ENCODE assay signal across 25 cellular contexts in genomic region chr5:141808857-141809256, GRCh38.
"Had no signal": no experiment of that assay in that cellular context is flagged by ENCODE, and none has a peak within 500 bp of the region (broad histone marks: within the 10 kb centered on the region; RNA-seq: fewer than 3 reads in every experiment).

No MANE protein-coding gene starts in this region.

- H3K4me3 ChIP-seq: cardiac muscle cell, mucosa of descending colon, ovary, right lobe of liver, thoracic aorta, uterus had no signal

- H3K9me3 ChIP-seq: mucosa of descending colon, neutrophil, ovary, right lobe of liver, thoracic aorta, uterus had no signal

- DNase-seq: activated CD4-positive, alpha-beta memory T cell treated with anti-CD3 and anti-CD28 coated beads for 36 hours; activated CD4-positive, alpha-beta T cell treated with anti-CD3 and anti-CD28 coated beads, Interleukin-2, amount 10 ng/mL, durations not matched to agents 24 days and 14 days; activated CD4-positive, CD25-positive, alpha-beta regulatory T cell treated with anti-CD3 and anti-CD28 coated beads, Interleukin-2, amount 50 U/mL, for 72 hours; activated CD8-positive, alpha-beta memory T cell treated with anti-CD3 and anti-CD28 coated beads, Interleukin-2, amount 50 U/mL, for 48 hours; activated gamma-delta T cell; activated T-cell treated with anti-CD3 and anti-CD28 coated beads, Interleukin-2, amount 50 U/mL, for 24 hours; anterior cingulate cortex; effector CD4-positive, alpha-beta T cell; islet precursor cell; left ventricle myocardium superior; mucosa of descending colon; ovary; right lobe of liver; stimulated activated CD4-positive, alpha-beta T cell treated with anti-CD3 and anti-CD28 coated beads, Interleukin-4, amount 100 ng/mL, for 1 hour; stimulated activated naive CD8-positive, alpha-beta T cell treated with anti-CD3 and anti-CD28 coated beads, Interleukin-15, Interleukin-2, amounts not matched to agents 100 U/mL and 50 U/mL, for 24 hours; T-helper 9 cell; uterus had no signal

- H3K27ac ChIP-seq: cardiac muscle cell, epithelial cell of prostate, neutrophil, ovary, right lobe of liver, thoracic aorta, uterus had no signal

- H3K36me3 Mint-ChIP-seq: activated CD4-positive, alpha-beta memory T cell treated with anti-CD3 and anti-CD28 coated beads for 36 hours; activated naive CD4-positive, alpha-beta T cell treated with anti-CD3 and anti-CD28 coated beads, Interleukin-2, amount 50 U/mL, for 72 hours; natural killer cell treated with Interleukin-12 subunit alpha and Interleukin-12 subunit beta and Interleukin-15 and Interleukin-18, amount 100 ng/mL, for 72 hours had no signal

- ATAC-seq: activated naive CD4-positive, alpha-beta T cell treated with anti-CD3 and anti-CD28 coated beads, Interleukin-2, amount 50 U/mL, for 72 hours; left ventricle myocardium superior; mucosa of descending colon; natural killer cell treated with Interleukin-12 subunit alpha and Interleukin-12 subunit beta and Interleukin-15 and Interleukin-18, amount 100 ng/mL, for 72 hours; right lobe of liver; stimulated activated naive CD8-positive, alpha-beta T cell treated with anti-CD3 and anti-CD28 coated beads, Interleukin-15, Interleukin-2, amounts not matched to agents 100 U/mL and 50 U/mL, for 24 hours had no signal

- H3K27me3 ChIP-seq: ovary, right lobe of liver, uterus had no signal

- H3K36me3 ChIP-seq: cardiac muscle cell, neutrophil, ovary, right lobe of liver, thoracic aorta, uterus had no signal

- H3K27ac Mint-ChIP-seq: activated CD4-positive, alpha-beta memory T cell treated with anti-CD3 and anti-CD28 coated beads for 36 hours; activated CD4-positive, alpha-beta T cell treated with anti-CD3 and anti-CD28 coated beads, Interleukin-2, amount 10 ng/mL, durations not matched to agents 24 days and 14 days; activated naive CD4-positive, alpha-beta T cell treated with anti-CD3 and anti-CD28 coated beads, Interleukin-2, amount 50 U/mL, for 72 hours; activated T-cell treated with anti-CD3 and anti-CD28 coated beads, Interleukin-2, amount 50 U/mL, for 24 hours; dendritic cell treated with granulocyte-macrophage colony-stimulating factor and Interleukin-4, amounts not matched to agents 40 ng/mL and 50 ng/mL, for 4 days; natural killer cell treated with Interleukin-12 subunit alpha and Interleukin-12 subunit beta and Interleukin-15 and Interleukin-18, amount 100 ng/mL, for 72 hours; progenitor cell of endocrine pancreas had no signal

- H3K9me3 Mint-ChIP-seq: activated CD4-positive, alpha-beta memory T cell treated with anti-CD3 and anti-CD28 coated beads for 36 hours; activated CD4-positive, alpha-beta T cell treated with anti-CD3 and anti-CD28 coated beads, Interleukin-2, amount 10 ng/mL, durations not matched to agents 24 days and 14 days; activated naive CD4-positive, alpha-beta T cell treated with anti-CD3 and anti-CD28 coated beads, Interleukin-2, amount 50 U/mL, for 72 hours; activated T-cell treated with anti-CD3 and anti-CD28 coated beads, Interleukin-2, amount 50 U/mL, for 24 hours; dendritic cell treated with granulocyte-macrophage colony-stimulating factor and Interleukin-4, amounts not matched to agents 40 ng/mL and 50 ng/mL, for 4 days; natural killer cell treated with Interleukin-12 subunit alpha and Interleukin-12 subunit beta and Interleukin-15 and Interleukin-18, amount 100 ng/mL, for 72 hours had no signal

- H3K4me1 ChIP-seq: right lobe of liver, uterus had no signal

- H3K4me1 Mint-ChIP-seq: activated CD4-positive, alpha-beta T cell treated with anti-CD3 and anti-CD28 coated beads, Interleukin-2, amount 10 ng/mL, durations not matched to agents 24 days and 14 days had no signal

- H3K4me3 Mint-ChIP-seq: activated CD4-positive, alpha-beta memory T cell treated with anti-CD3 and anti-CD28 coated beads for 36 hours; activated CD4-positive, alpha-beta T cell treated with anti-CD3 and anti-CD28 coated beads, Interleukin-2, amount 10 ng/mL, durations not matched to agents 24 days and 14 days; activated T-cell treated with anti-CD3 and anti-CD28 coated beads, Interleukin-2, amount 50 U/mL, for 24 hours; dendritic cell treated with granulocyte-macrophage colony-stimulating factor and Interleukin-4, amounts not matched to agents 40 ng/mL and 50 ng/mL, for 4 days; natural killer cell treated with Interleukin-12 subunit alpha and Interleukin-12 subunit beta and Interleukin-15 and Interleukin-18, amount 100 ng/mL, for 72 hours had no signal
